ENCODE assay signal across 8 cellular contexts in genomic region chr10:114024876-114025609, GRCh38. TPM values are rescaled to one million over a fixed set of nuclear protein-coding genes. Genes with fewer than 3 reads are reported as not detected.
DNase-seq lines count a peak whose midpoint lies in the region; ATAC-seq and TF ChIP-seq lines count a peak whose summit lies in the region.

No MANE protein-coding gene starts in this region.

- TF ChIP-seq POLR2A in esophagus muscularis mucosa (IDR thresholded peaks at IDR 0.05; ENCODE audit: low read depth) = no peak

- peaks cover 7% of the 10 kb centered on the region for H3K4me1 ChIP-seq in right cardiac atrium (ENCODE audit: control insufficient read depth, insufficient read depth, low read length)
- H3K4me1 ChIP-seq in esophagus muscularis mucosa = peaks cover 0 to 30% (median 16%) of the 10 kb centered on the region in 4 donors

- H3K4me3 ChIP-seq in right cardiac atrium (ENCODE audit: low read length) (no peak overlapping the region), esophagus muscularis mucosa (no peak overlapping the region), coronary artery (no peak overlapping the region)

- H3K36me3 ChIP-seq in esophagus muscularis mucosa = no peaks in the 10 kb centered on the region

- 69% methylated on average over 12 of the region's 12 CpGs for WGBS in right cardiac atrium
- 69% methylated on average over 12 of the region's 12 CpGs for WGBS in esophagus muscularis mucosa

- intact Hi-C loops in right cardiac atrium (cut with DNase I) = no loop called here
- intact Hi-C loops in left ventricle myocardium superior (cut with micrococcal nuclease) = no loop called here
- intact Hi-C loops in esophagus muscularis mucosa (cut with DNase I) = no loop called here

- no peak for TF ChIP-seq EP300 in esophagus muscularis mucosa (IDR thresholded peaks at IDR 0.05)

- ATAC-seq in right cardiac atrium = peak in 1 of 2 donors; percentile 30
- ATAC-seq in left ventricle myocardium superior = no peak
- peak; percentile 82 for ATAC-seq in HG02759 (IDR thresholded peaks at IDR 0.05; ENCODE audit: unreplicated experiment)

- H3K27me3 ChIP-seq in right cardiac atrium (ENCODE audit: control insufficient read depth, insufficient read depth) (no peaks in the 10 kb centered on the region), esophagus muscularis mucosa (no peaks in the 10 kb centered on the region)

- DNase-seq in right cardiac atrium (no peak), left ventricle myocardium superior (no peak), NCI-H460 (ENCODE audit: extremely low read depth, low read depth) (peak; percentile 22), esophagus muscularis mucosa (ENCODE audit: extremely low spot score) (peak; percentile 84), COLO668 (lab: John Stamatoyannopoulos, UW; ENCODE audit: unreplicated experiment) (no peak), kidney tubule cell (ENCODE audit: low spot score) (no peak), coronary artery (ENCODE audit: low spot score) (no peak)

- H3K9me3 ChIP-seq in right cardiac atrium (ENCODE audit: control insufficient read depth, low read length) (no peaks in the 10 kb centered on the region), esophagus muscularis mucosa (no peaks in the 10 kb centered on the region)

- H3K27ac ChIP-seq in right cardiac atrium (ENCODE audit: low read length) = peak overlapping the region; percentile 12
- no peak overlapping the region for H3K27ac ChIP-seq in esophagus muscularis mucosa (replicated peaks in 1 of 4)
- no peak overlapping the region for H3K27ac ChIP-seq in coronary artery

- TF ChIP-seq CTCF in esophagus muscularis mucosa (IDR thresholded peaks at IDR 0.05) (no peak), coronary artery (IDR thresholded peaks at IDR 0.05) (no peak)

RNA-seq across cellular contexts. Expression of gene ADRB1, which starts 18.6 kb away (rescaled TPM):
- total RNA-seq in right cardiac atrium (10 to 100 TPM; 39.5 to 60.8 (median 47.1) TPM), left ventricle myocardium superior (77.8 TPM), esophagus muscularis mucosa (10 to 100 TPM in 3 of 4 donors, 1 to 10 TPM in 1; 4.2 to 25.3 (median 12.3) TPM)
- 33.4 TPM for polyA plus RNA-seq in right cardiac atrium
- 2.4 and 2.6 TPM in 2 replicates for total RNA-seq in NCI-H460 (2014; rRNA removed; shearing (Covaris generic))
- polyA plus RNA-seq in NCI-H460 (2014; cell fraction: nucleus; rRNA removed) = 4.2 and 4.5 TPM in 2 replicates

Comparison
In these comparisons a context has a peak if more than half of its experiments do, and no peak if none do; other contexts are left out.
1. DNase-seq: peak in NCI-H460 (single experiment) and esophagus muscularis mucosa (single experiment); none in right cardiac atrium (0 of 3), left ventricle myocardium superior (single experiment), COLO668 (single experiment), kidney tubule cell (single experiment) and coronary artery (single experiment).